In the genomic region with DNA sequence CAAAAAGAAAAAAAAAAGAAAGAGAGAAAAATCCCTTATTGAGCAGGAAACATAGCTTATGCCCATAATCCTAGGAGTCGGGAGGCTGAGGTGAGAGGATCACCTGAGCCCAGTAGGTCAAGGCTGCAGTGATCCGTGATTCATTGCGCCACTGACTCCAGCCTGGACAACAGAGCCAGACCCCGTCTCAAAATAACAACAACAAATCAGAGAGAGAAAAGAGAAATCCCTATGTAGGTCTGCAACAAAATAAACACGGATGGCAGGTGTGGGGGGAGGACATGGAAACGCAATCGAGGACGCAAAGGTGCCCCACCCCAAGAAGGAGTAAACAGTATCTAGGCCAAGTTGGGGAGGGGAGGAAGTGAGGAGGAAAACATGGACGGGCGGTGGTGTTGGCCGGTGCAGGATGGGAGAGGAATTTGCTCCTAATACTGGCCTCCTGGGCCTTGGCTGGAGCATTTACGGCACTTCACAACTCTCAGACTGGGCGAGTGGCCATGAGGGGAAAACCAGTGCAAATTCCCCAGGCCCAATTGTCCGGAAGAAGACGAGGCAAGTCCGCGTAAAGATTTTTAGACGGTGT, we compare ENCODE assay signal across 9 cellular contexts. TPM values are rescaled to one million over a fixed set of nuclear protein-coding genes. Genes with fewer than 3 reads are reported as not detected.
DNase-seq lines count a peak whose midpoint lies in the region; ATAC-seq and TF ChIP-seq lines count a peak whose summit lies in the region.
"Had no signal": no experiment of that assay in that cellular context is flagged by ENCODE, and none has a peak within 500 bp of the region (broad histone marks: within the 10 kb centered on the region; RNA-seq: fewer than 3 reads in every experiment).

No MANE protein-coding gene starts in this region.

- no peaks in the 10 kb centered on the region for H3K9me2 ChIP-seq in hepatocyte (replicated peaks; ENCODE audit: insufficient read depth)

- no peak overlapping the region for H2AFZ ChIP-seq in hepatocyte

- peak overlapping the region; percentile 49 for H3K4me2 ChIP-seq in hepatocyte

- peak overlapping the region; percentile 91 for H3K4me3 Mint-ChIP-seq in activated CD4-positive, alpha-beta T cell treated with anti-CD3 and anti-CD28 coated beads, Interleukin-2, amount 10 ng/mL, durations not matched to agents 24 days and 14 days
- peak overlapping the region; percentile 92 for H3K4me3 Mint-ChIP-seq in activated CD4-positive, alpha-beta memory T cell treated with anti-CD3 and anti-CD28 coated beads for 36 hours
- H3K4me3 Mint-ChIP-seq in stimulated activated memory B cell treated with anti-CD40 and anti-IgM and Interleukin-4, amounts not matched to agents 10 μg/mL and 1 μg/mL and 100 μg/mL, for 72 hours: peak overlapping the region; percentile 93

- CTCF ChIA-PET in activated CD4-positive, alpha-beta memory T cell treated with anti-CD3 and anti-CD28 coated beads for 36 hours (lab: Charles Lee): interaction anchor here (1.0 to 3.1 kb wide), 11 partner anchors 15 to 353 kb away, joined by 3 to 29 read pairs (median 5); partner anchors contain the start of genes ILF2, RAB13 and S100A2

- no peak for TF ChIP-seq CTCF in hepatocyte (IDR thresholded peaks at IDR 0.05; ENCODE audit: poor library complexity)

- no peak for DNase-seq in activated CD4-positive, alpha-beta T cell treated with anti-CD3 and anti-CD28 coated beads, Interleukin-2, amount 10 ng/mL, durations not matched to agents 24 days and 14 days
- DNase-seq in activated CD4-positive, alpha-beta T cell treated with anti-CD3 and anti-CD28 coated beads for 1 hour: no peak
- no peak for DNase-seq in activated CD4-positive, alpha-beta memory T cell treated with anti-CD3 and anti-CD28 coated beads for 36 hours
- DNase-seq in hepatocyte (ENCODE audit: low spot score): no peak
- DNase-seq in NCI-H1930 (lab: John Stamatoyannopoulos, UW): no peak
- no peak for DNase-seq in NCI-H2081 (lab: John Stamatoyannopoulos, UW)
- DNase-seq in epidermal melanocyte (ENCODE audit: insufficient read length, low spot score): no peak

- no peaks in the 10 kb centered on the region for H3K36me3 ChIP-seq in hepatocyte (replicated peaks; ENCODE audit: insufficient read depth, low read depth)

- intact Hi-C loops in activated CD4-positive, alpha-beta T cell treated with anti-CD3 and anti-CD28 coated beads, Interleukin-2, amount 10 ng/mL, durations not matched to agents 24 days and 14 days (cut with micrococcal nuclease): loop anchor here (5.0 kb wide), 2 partner anchors 61 to 101 kb away; no protein-coding TSS in a partner anchor
- intact Hi-C loops in activated CD4-positive, alpha-beta memory T cell treated with anti-CD3 and anti-CD28 coated beads for 36 hours (cut with micrococcal nuclease): loop anchor here (1.0 to 10.0 kb wide), 4 partner anchors 38 to 324 kb away; partner anchors contain the start of genes CRTC2, GATAD2B and S100A6

- H3K27me3 ChIP-seq in hepatocyte: no peaks in the 10 kb centered on the region

- no peaks in the 10 kb centered on the region for H3K9me3 Mint-ChIP-seq in activated CD4-positive, alpha-beta T cell treated with anti-CD3 and anti-CD28 coated beads, Interleukin-2, amount 10 ng/mL, durations not matched to agents 24 days and 14 days
- no peaks in the 10 kb centered on the region for H3K9me3 Mint-ChIP-seq in activated CD4-positive, alpha-beta memory T cell treated with anti-CD3 and anti-CD28 coated beads for 36 hours
- peaks cover 4% of the 10 kb centered on the region for H3K9me3 Mint-ChIP-seq in stimulated activated memory B cell treated with anti-CD40 and anti-IgM and Interleukin-4, amounts not matched to agents 10 μg/mL and 1 μg/mL and 100 μg/mL, for 72 hours

- no peaks in the 10 kb centered on the region for H3K9me3 ChIP-seq in hepatocyte (ENCODE audit: low read depth)

- ATAC-seq in stimulated activated memory B cell treated with anti-CD40 and anti-IgM and Interleukin-4, amounts not matched to agents 10 μg/mL and 1 μg/mL and 100 μg/mL, for 72 hours: no peak

- peaks cover 39% of the 10 kb centered on the region for H3K79me2 ChIP-seq in hepatocyte

- peaks cover 30% of the 10 kb centered on the region for H3K36me3 Mint-ChIP-seq in activated CD4-positive, alpha-beta T cell treated with anti-CD3 and anti-CD28 coated beads, Interleukin-2, amount 10 ng/mL, durations not matched to agents 24 days and 14 days (ENCODE audit: low read depth)
- H3K36me3 Mint-ChIP-seq in activated CD4-positive, alpha-beta memory T cell treated with anti-CD3 and anti-CD28 coated beads for 36 hours: peaks cover 31% of the 10 kb centered on the region
- peaks cover 29% of the 10 kb centered on the region for H3K36me3 Mint-ChIP-seq in stimulated activated memory B cell treated with anti-CD40 and anti-IgM and Interleukin-4, amounts not matched to agents 10 μg/mL and 1 μg/mL and 100 μg/mL, for 72 hours

- H3K27me3 Mint-ChIP-seq in activated CD4-positive, alpha-beta T cell treated with anti-CD3 and anti-CD28 coated beads, Interleukin-2, amount 10 ng/mL, durations not matched to agents 24 days and 14 days: no peaks in the 10 kb centered on the region
- no peaks in the 10 kb centered on the region for H3K27me3 Mint-ChIP-seq in activated CD4-positive, alpha-beta memory T cell treated with anti-CD3 and anti-CD28 coated beads for 36 hours
- no peaks in the 10 kb centered on the region for H3K27me3 Mint-ChIP-seq in stimulated activated memory B cell treated with anti-CD40 and anti-IgM and Interleukin-4, amounts not matched to agents 10 μg/mL and 1 μg/mL and 100 μg/mL, for 72 hours

- 67% methylated on average over 18 of the region's 18 CpGs for WGBS in hepatocyte (ENCODE audit: low lambda C conversion rate, missing lambda C conversion rate)

- peaks cover 34% of the 10 kb centered on the region for H3K4me1 Mint-ChIP-seq in activated CD4-positive, alpha-beta T cell treated with anti-CD3 and anti-CD28 coated beads, Interleukin-2, amount 10 ng/mL, durations not matched to agents 24 days and 14 days
- H3K4me1 Mint-ChIP-seq in activated CD4-positive, alpha-beta memory T cell treated with anti-CD3 and anti-CD28 coated beads for 36 hours (ENCODE audit: low read depth): peaks cover 45% of the 10 kb centered on the region
- H3K4me1 Mint-ChIP-seq in stimulated activated memory B cell treated with anti-CD40 and anti-IgM and Interleukin-4, amounts not matched to agents 10 μg/mL and 1 μg/mL and 100 μg/mL, for 72 hours: peaks cover 49% of the 10 kb centered on the region

- POLR2A ChIA-PET in activated CD4-positive, alpha-beta memory T cell treated with anti-CD3 and anti-CD28 coated beads for 36 hours (lab: Charles Lee): interaction anchor here (0.6 to 3.1 kb wide), 19 partner anchors 11 to 357 kb away, joined by 3 to 25 read pairs (median 9); partner anchors contain the start of genes ILF2, INTS3, RPS27 and S100A14

- H4K20me1 ChIP-seq in hepatocyte (ENCODE audit: insufficient read depth, poor library complexity, severe bottlenecking): peaks cover 31% of the 10 kb centered on the region

- peak overlapping the region; percentile 100 for H3K27ac Mint-ChIP-seq in activated CD4-positive, alpha-beta T cell treated with anti-CD3 and anti-CD28 coated beads, Interleukin-2, amount 10 ng/mL, durations not matched to agents 24 days and 14 days
- H3K27ac Mint-ChIP-seq in activated CD4-positive, alpha-beta memory T cell treated with anti-CD3 and anti-CD28 coated beads for 36 hours: peak overlapping the region; percentile 100
- peak overlapping the region; percentile 99 for H3K27ac Mint-ChIP-seq in stimulated activated memory B cell treated with anti-CD40 and anti-IgM and Interleukin-4, amounts not matched to agents 10 μg/mL and 1 μg/mL and 100 μg/mL, for 72 hours

- peaks cover 21% of the 10 kb centered on the region for H3K4me1 ChIP-seq in hepatocyte (ENCODE audit: insufficient read depth)

- H3K4me3 ChIP-seq in hepatocyte: no peak overlapping the region

- peak overlapping the region; percentile 50 for H3K27ac ChIP-seq in hepatocyte

RNA-seq across cellular contexts. Expression of gene CHTOP, which starts 0.6 kb away (rescaled TPM):
- total RNA-seq in activated CD4-positive, alpha-beta T cell treated with anti-CD3 and anti-CD28 coated beads, Interleukin-2, amount 10 ng/mL, durations not matched to agents 24 days and 14 days: 110 and 114 TPM in 2 replicates
- 10 to 100 TPM; 92.5 to 94.7 TPM for total RNA-seq in activated CD4-positive, alpha-beta memory T cell treated with anti-CD3 and anti-CD28 coated beads for 36 hours
- total RNA-seq in hepatocyte: 56.2 and 65.5 TPM in 2 replicates
- 40.6 and 50.7 TPM in 2 replicates for polyA plus RNA-seq in hepatocyte

RNA-seq across cellular contexts. Expression of gene S100A1, which starts 5.0 kb away (rescaled TPM):
- total RNA-seq in activated CD4-positive, alpha-beta T cell treated with anti-CD3 and anti-CD28 coated beads, Interleukin-2, amount 10 ng/mL, durations not matched to agents 24 days and 14 days: not detected in 2 replicates
- not detected for total RNA-seq in activated CD4-positive, alpha-beta memory T cell treated with anti-CD3 and anti-CD28 coated beads for 36 hours
- 2.7 and 15.0 TPM in 2 replicates for total RNA-seq in hepatocyte
- 1.3 and 4.0 TPM in 2 replicates for polyA plus RNA-seq in hepatocyte

RNA-seq across cellular contexts. Expression of gene S100A13, which starts 5.9 kb away (rescaled TPM):
- total RNA-seq in activated CD4-positive, alpha-beta T cell treated with anti-CD3 and anti-CD28 coated beads, Interleukin-2, amount 10 ng/mL, durations not matched to agents 24 days and 14 days: 3.1 and 3.2 TPM in 2 replicates
- total RNA-seq in activated CD4-positive, alpha-beta memory T cell treated with anti-CD3 and anti-CD28 coated beads for 36 hours: 10 to 100 TPM; 11.6 to 13.6 TPM
- 82.0 and 115 TPM in 2 replicates for total RNA-seq in hepatocyte
- polyA plus RNA-seq in hepatocyte: 248 and 282 TPM in 2 replicates

RNA-seq across cellular contexts. Expression of gene S100A14, which starts 17.1 kb away (rescaled TPM):
- not detected in 2 replicates for total RNA-seq in activated CD4-positive, alpha-beta T cell treated with anti-CD3 and anti-CD28 coated beads, Interleukin-2, amount 10 ng/mL, durations not matched to agents 24 days and 14 days
- under 1 TPM; 0.26 to 0.46 TPM for total RNA-seq in activated CD4-positive, alpha-beta memory T cell treated with anti-CD3 and anti-CD28 coated beads for 36 hours
- 112 and 141 TPM in 2 replicates for total RNA-seq in hepatocyte
- 62.8 and 94.9 TPM in 2 replicates for polyA plus RNA-seq in hepatocyte
- total RNA-seq: Daoy had no signal

RNA-seq across cellular contexts. Expression of gene S100A16, which starts 20.3 kb away (rescaled TPM):
- total RNA-seq in activated CD4-positive, alpha-beta T cell treated with anti-CD3 and anti-CD28 coated beads, Interleukin-2, amount 10 ng/mL, durations not matched to agents 24 days and 14 days: not detected in 2 replicates
- not detected for total RNA-seq in activated CD4-positive, alpha-beta memory T cell treated with anti-CD3 and anti-CD28 coated beads for 36 hours
- 103 and 129 TPM in 2 replicates for total RNA-seq in hepatocyte
- 134 and 155 TPM in 2 replicates for polyA plus RNA-seq in hepatocyte
